ENCODE assay signal across 8 cellular contexts in the genomic region with DNA sequence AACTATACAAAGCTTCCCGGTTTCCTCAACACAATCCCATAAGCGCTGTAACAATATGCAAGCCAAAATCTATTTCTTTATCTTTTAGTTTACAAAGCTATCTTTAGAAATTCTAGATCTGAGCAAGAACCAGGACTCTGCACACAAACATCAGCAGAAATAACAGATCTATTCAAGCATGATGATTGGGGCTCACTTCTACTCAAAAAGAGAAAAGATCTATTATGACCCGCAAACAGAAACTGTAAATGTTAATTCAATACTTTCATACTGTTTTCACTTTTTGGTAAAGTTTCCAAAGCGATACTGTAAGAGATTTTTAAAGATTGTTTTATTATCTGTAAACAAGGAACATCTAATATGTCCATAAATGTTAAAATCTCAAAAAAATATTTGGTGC.
DNase-seq lines count a peak whose midpoint lies in the region; ATAC-seq, FAIRE-seq and TF ChIP-seq lines count a peak whose summit lies in the region.

No MANE protein-coding gene starts in this region.

- H4K20me1 ChIP-seq in smooth muscle cell (ENCODE audit: low read depth) = peaks cover 51% of the 10 kb centered on the region

- H3K79me2 ChIP-seq in smooth muscle cell (ENCODE audit: low read depth) = peaks cover 58% of the 10 kb centered on the region

- POLR2A ChIA-PET in Panc1 (lab: Charles Lee) = no interaction called here

- WGBS in smooth muscle cell (ENCODE audit: low lambda C conversion rate) = 74% methylated on average over 4 of the region's 4 CpGs

- TSS peak; percentile 31 for BruUV-seq in Panc1 (replicated peaks; lab: Mats Ljungman, UMichigan)

- peak overlapping the region; percentile 65; the same call in 1 of the 2 replicates for H3K27ac ChIP-seq in Panc1 (ENCODE audit: low read length)
- peak overlapping the region; percentile 92 for H3K27ac ChIP-seq in smooth muscle cell (ENCODE audit: low read depth)

- FAIRE-seq in GM19239 (lab: Jason Lieb, UNC) = peak; percentile 84

- intact Hi-C loops in Panc1 (cut with micrococcal nuclease; ENCODE audit: unreplicated experiment) = loop anchor here (5.0 kb wide), 1 partner anchor 379 kb away; no protein-coding TSS in a partner anchor

- peak overlapping the region; percentile 97 for H2AFZ ChIP-seq in smooth muscle cell (ENCODE audit: low read depth)

- TF ChIP-seq CTCF in Panc1 (IDR thresholded peaks at IDR 0.05) (no peak), smooth muscle cell (IDR thresholded peaks at IDR 0.05; ENCODE audit: borderline replicate concordance, insufficient read depth, poor library complexity, severe bottlenecking) (no peak)

- H3K9ac ChIP-seq in smooth muscle cell (ENCODE audit: low read depth) = peak overlapping the region; percentile 84

- H3K4me3 ChIP-seq in Panc1 (ENCODE audit: low read depth in 2 of 2, low read length in 2 of 2) (peak overlapping the region in 1 of 2 experiments; percentile 71; a peak in 1 of 4 replicates), smooth muscle cell (peak overlapping the region; percentile 81)

- no peaks in the 10 kb centered on the region for H3F3A ChIP-seq in smooth muscle cell (ENCODE audit: low read depth)

- CTCF ChIA-PET in Panc1 (lab: Charles Lee) = interaction anchor here (0.7 kb wide), 1 partner anchor 375 kb away, joined by 11 read pairs; no protein-coding TSS in a partner anchor

- H3K27me3 ChIP-seq in Panc1 (ENCODE audit: control insufficient read depth, insufficient read depth, low read length) = no peaks in the 10 kb centered on the region
- H3K27me3 ChIP-seq in smooth muscle cell (ENCODE audit: low read depth) = no peaks in the 10 kb centered on the region

- in situ Hi-C loops in Panc1 (cut with HindIII; ENCODE audit: low pct_unique_long_range_greater_than_20kb, low sequenced_read_pairs) = no loop called here

- H3K9me3 ChIP-seq in Panc1 (ENCODE audit: control insufficient read depth, insufficient read depth, low read depth, low read length) (no peaks in the 10 kb centered on the region), smooth muscle cell (replicated peaks; ENCODE audit: low read depth) (no peaks in the 10 kb centered on the region)

- H3K36me3 ChIP-seq in Panc1 (ENCODE audit: control insufficient read depth, insufficient read depth, low read length) (no peaks in the 10 kb centered on the region), smooth muscle cell (ENCODE audit: low read depth) (no peaks in the 10 kb centered on the region)

- H3K4me1 ChIP-seq in Panc1 (ENCODE audit: control insufficient read depth, insufficient read depth, low read length) = peaks cover 15% of the 10 kb centered on the region
- H3K4me1 ChIP-seq in smooth muscle cell (ENCODE audit: low read depth) = peaks cover 25% of the 10 kb centered on the region

- ATAC-seq in Panc1 = no peak
- ATAC-seq in HG03442 (IDR thresholded peaks at IDR 0.05; ENCODE audit: unreplicated experiment) = no peak
- no peak for ATAC-seq in GM18867 (IDR thresholded peaks at IDR 0.05; ENCODE audit: unreplicated experiment)

- no peak for DNase-seq in GM19239 (ENCODE audit: insufficient read length, low spot score)
- DNase-seq in Panc1 (ENCODE audit: low read depth, low spot score) = no peak
- peak; percentile 12 for DNase-seq in fibroblast of peridontal ligament (ENCODE audit: extremely low read depth)
- no peak for DNase-seq in smooth muscle cell (lab: John Stamatoyannopoulos, UW; ENCODE audit: unreplicated experiment)
- no peak for DNase-seq in GDM1 (lab: John Stamatoyannopoulos, UW)
- DNase-seq in HuH-7.5 (ENCODE audit: low spot score) = no peak

- peak overlapping the region; percentile 96 for H3K4me2 ChIP-seq in smooth muscle cell
